Comparison of ENCODE assay signal across 29 cellular contexts in the genomic region with DNA sequence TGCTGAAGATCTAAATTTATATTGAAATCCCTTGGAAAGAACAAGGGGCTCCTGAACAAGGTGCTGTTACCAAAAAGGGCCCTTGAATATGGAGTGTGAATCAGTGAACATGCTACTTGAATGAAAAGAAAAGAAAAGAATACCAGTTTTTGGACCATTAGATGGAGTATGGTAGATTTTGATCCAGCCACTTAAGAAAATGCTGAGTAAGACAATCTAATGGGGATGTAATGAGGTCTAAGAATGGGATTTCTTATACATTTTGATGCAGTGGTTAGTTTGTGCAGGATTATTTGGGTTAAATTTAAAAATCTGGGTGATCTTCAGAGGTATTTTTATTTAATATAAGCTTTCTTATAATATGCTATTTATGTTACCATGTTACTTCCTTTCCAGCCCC.
"Had no signal": no experiment of that assay in that cellular context is flagged by ENCODE, and none has a peak within 500 bp of the region (broad histone marks: within the 10 kb centered on the region; RNA-seq: fewer than 3 reads in every experiment).

No MANE protein-coding gene starts in this region.

- H3K9me3 ChIP-seq: ovary, psoas muscle, suprapubic skin, testis, tibial artery, transverse colon, upper lobe of right lung, vagina had no signal

- H3K79me2 ChIP-seq: parathyroid adenoma had no signal

- H3K9ac ChIP-seq: neural progenitor cell, parathyroid adenoma had no signal

- DNase-seq: natural killer cell; occipital lobe; ovary; posterior cingulate gyrus; psoas muscle; right cardiac atrium; spleen; stimulated activated CD4-positive, alpha-beta T cell treated with anti-CD3 and anti-CD28 coated beads, Interleukin-12 subunit alpha, Interleukin-12 subunit beta, amount 100 ng/mL, for 4 hours; stimulated activated CD4-positive, alpha-beta T cell treated with anti-CD3 and anti-CD28 coated beads, Interleukin-1b, Interleukin-23, amount 100 ng/mL, for 48 hours; stimulated activated CD4-positive, alpha-beta T cell treated with anti-CD3 and anti-CD28 coated beads, Interleukin-4, amount 100 ng/mL, for 1 hour; stimulated activated CD4-positive, alpha-beta T cell treated with anti-CD3 and anti-CD28 coated beads, Interleukin-4, amount 100 ng/mL, for 4 hours; stimulated activated CD8-positive, alpha-beta memory T cell treated with anti-CD3 and anti-CD28 coated beads, Interleukin-4, amount 100 ng/mL, for 48 hours; stimulated activated naive CD4-positive, alpha-beta T cell; stimulated activated naive CD8-positive, alpha-beta T cell treated with anti-CD3 and anti-CD28 coated beads, Interleukin-15, amount 100 ng/mL, for 72 hours; stimulated activated naive CD8-positive, alpha-beta T cell treated with anti-CD3 and anti-CD28 coated beads, Interleukin-15, Interleukin-2, amounts not matched to agents 100 U/mL and 50 U/mL, for 24 hours; substantia nigra; testis; tibial artery; transverse colon; upper lobe of right lung had no signal

- H3K4me2 ChIP-seq: neural progenitor cell, smooth muscle cell had no signal

- H3K27ac ChIP-seq: neural progenitor cell, ovary, parathyroid adenoma, psoas muscle, skin epidermis, spleen, suprapubic skin, testis, tibial artery, transverse colon, upper lobe of right lung, vagina had no signal

- H3K36me3 ChIP-seq: neural progenitor cell, ovary, spleen, suprapubic skin, tibial artery, transverse colon, upper lobe of right lung, vagina had no signal

- H3K4me3 ChIP-seq: neural progenitor cell, ovary, psoas muscle, skin epidermis, smooth muscle cell, spleen, suprapubic skin, testis, tibial artery, transverse colon, upper lobe of right lung, vagina had no signal

- H2AFZ ChIP-seq: neural progenitor cell, parathyroid adenoma had no signal

- ATAC-seq: natural killer cell; psoas muscle; right cardiac atrium; sciatic nerve; stimulated activated memory B cell treated with anti-CD40 and anti-IgM and Interleukin-4, amounts not matched to agents 10 μg/mL and 1 μg/mL and 100 μg/mL, for 72 hours; stimulated activated naive CD8-positive, alpha-beta T cell treated with anti-CD3 and anti-CD28 coated beads, Interleukin-15, amount 100 ng/mL, for 72 hours; stimulated activated naive CD8-positive, alpha-beta T cell treated with anti-CD3 and anti-CD28 coated beads, Interleukin-15, Interleukin-2, amounts not matched to agents 100 U/mL and 50 U/mL, for 24 hours; upper lobe of right lung had no signal

- H3K4me1 ChIP-seq: neural progenitor cell, parathyroid adenoma, psoas muscle, spleen, suprapubic skin, testis, tibial artery, transverse colon, upper lobe of right lung, vagina had no signal

- H3K27me3 ChIP-seq: neural progenitor cell, ovary, spleen, suprapubic skin, testis, tibial artery, transverse colon, upper lobe of right lung, vagina had no signal

- FAIRE-seq: urothelium cell line had no signal
